Comparison of ENCODE assay signal across 11 cellular contexts in the genomic region with DNA sequence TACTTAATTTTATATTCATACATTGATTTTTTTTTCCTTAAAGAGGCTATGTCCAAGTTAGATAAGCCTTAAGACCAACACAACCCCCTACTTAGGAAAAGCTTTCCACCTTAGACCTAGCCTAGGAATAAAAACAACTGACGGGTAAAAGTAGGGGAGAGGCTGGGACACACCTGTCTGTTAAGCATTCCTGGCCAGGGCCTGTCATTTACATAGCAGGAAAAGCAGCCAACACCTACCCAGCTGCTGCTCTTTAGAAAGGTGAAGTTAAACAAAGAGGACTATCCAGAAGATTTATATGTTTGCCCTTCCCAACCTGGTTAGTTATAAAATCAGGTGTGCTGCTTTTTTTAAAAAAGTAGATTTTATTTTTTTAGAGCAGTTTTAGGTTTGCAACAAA. TPM values are rescaled to one million over a fixed set of nuclear protein-coding genes. Genes with fewer than 3 reads are reported as not detected.
DNase-seq lines count a peak whose midpoint lies in the region; ATAC-seq and TF ChIP-seq lines count a peak whose summit lies in the region.
"Had no signal": no experiment of that assay in that cellular context is flagged by ENCODE, and none has a peak within 500 bp of the region (broad histone marks: within the 10 kb centered on the region; RNA-seq: fewer than 3 reads in every experiment).

No MANE protein-coding gene starts in this region.

- H3K4me3 Mint-ChIP-seq in activated B cell treated with CpG ODN at 0.5 μM for 24 hours: peak overlapping the region; percentile 26
- H3K4me3 Mint-ChIP-seq: activated naive CD4-positive, alpha-beta T cell treated with anti-CD3 and anti-CD28 coated beads, Interleukin-2, amount 10 ng/mL, durations not matched to agents 7 days and 5 days had no signal

- H3K4me1 ChIP-seq in A673 (ENCODE audit: insufficient read depth, low read length, poor library complexity, severe bottlenecking): no peaks in the 10 kb centered on the region

- H3K4me1 Mint-ChIP-seq in activated B cell treated with CpG ODN at 0.5 μM for 24 hours: peaks cover 25% of the 10 kb centered on the region

- no peak overlapping the region for H3K27ac ChIP-seq in A673 (ENCODE audit: low read depth, low read length, poor library complexity, severe bottlenecking)

- no peaks in the 10 kb centered on the region for H3K27me3 ChIP-seq in A673 (replicated peaks; ENCODE audit: insufficient read depth, low read depth, low read length, poor library complexity)

- POLR2A ChIA-PET in activated B cell treated with CpG ODN at 0.5 μM for 24 hours (lab: Charles Lee) (no interaction called here), A673 (lab: Charles Lee; ENCODE audit: low non-redundant PET) (no interaction called here)

- intact Hi-C loops in activated B cell treated with CpG ODN at 0.5 μM for 24 hours (cut with micrococcal nuclease): loop anchor here (5.0 to 10.0 kb wide), 2 partner anchors 110 to 198 kb away; no protein-coding TSS in a partner anchor
- intact Hi-C loops in A673 (cut with micrococcal nuclease; ENCODE audit: unreplicated experiment): no loop called here

- H3K4me3 ChIP-seq in A673 (ENCODE audit: low read depth, low read length, poor library complexity, severe bottlenecking): no peak overlapping the region

- no peak for ATAC-seq in activated B cell treated with CpG ODN at 0.5 μM for 24 hours (ENCODE audit: low read depth)
- no peak for ATAC-seq in GM19463 (IDR thresholded peaks at IDR 0.05; ENCODE audit: unreplicated experiment)
- ATAC-seq in HG02588 (IDR thresholded peaks at IDR 0.05; ENCODE audit: unreplicated experiment): no peak

- TF ChIP-seq CTCF in activated B cell treated with CpG ODN at 0.5 μM for 24 hours (IDR thresholded peaks at IDR 0.05): no peak
- no peak for TF ChIP-seq CTCF in A673 (conservative IDR thresholded peaks at IDR 0.05; ENCODE audit: low read depth, low read length)

- peak overlapping the region; percentile 85 for H3K27ac Mint-ChIP-seq in activated B cell treated with CpG ODN at 0.5 μM for 24 hours
- H3K27ac Mint-ChIP-seq: activated naive CD4-positive, alpha-beta T cell treated with anti-CD3 and anti-CD28 coated beads, Interleukin-2, amount 10 ng/mL, durations not matched to agents 7 days and 5 days had no signal

- CTCF ChIA-PET in activated B cell treated with CpG ODN at 0.5 μM for 24 hours (lab: Charles Lee) (interaction anchor here (1.2 kb wide), 1 partner anchor 19 kb away, joined by 3 read pairs; no protein-coding TSS in a partner anchor), A673 (lab: Charles Lee) (no interaction called here)

- H3K36me3 ChIP-seq in A673 (ENCODE audit: insufficient read depth, low read length, poor library complexity, severe bottlenecking): no peaks in the 10 kb centered on the region

- no peaks in the 10 kb centered on the region for H3K36me3 Mint-ChIP-seq in activated B cell treated with CpG ODN at 0.5 μM for 24 hours (ENCODE audit: low read depth)
- H3K36me3 Mint-ChIP-seq: activated naive CD4-positive, alpha-beta T cell treated with anti-CD3 and anti-CD28 coated beads, Interleukin-2, amount 10 ng/mL, durations not matched to agents 7 days and 5 days had no signal

- BruUV-seq in A673 (replicated peaks; lab: Mats Ljungman, UMichigan): no TSS peak

- no peaks in the 10 kb centered on the region for H3K9me3 Mint-ChIP-seq in activated B cell treated with CpG ODN at 0.5 μM for 24 hours
- H3K9me3 Mint-ChIP-seq: activated naive CD4-positive, alpha-beta T cell treated with anti-CD3 and anti-CD28 coated beads, Interleukin-2, amount 10 ng/mL, durations not matched to agents 7 days and 5 days had no signal

- H3K27me3 Mint-ChIP-seq in activated B cell treated with CpG ODN at 0.5 μM for 24 hours: no peaks in the 10 kb centered on the region
- H3K27me3 Mint-ChIP-seq: activated naive CD4-positive, alpha-beta T cell treated with anti-CD3 and anti-CD28 coated beads, Interleukin-2, amount 10 ng/mL, durations not matched to agents 7 days and 5 days had no signal

- peak; percentile 83 for DNase-seq in DMS53 treated with DMSO at 0.1 percent for 48 hours (lab: John Stamatoyannopoulos, UW; ENCODE audit: unreplicated experiment)
- peak; percentile 75 for DNase-seq in NCI-H2107 treated with DMSO at 0.1 percent for 48 hours (lab: John Stamatoyannopoulos, UW; ENCODE audit: unreplicated experiment)
- no peak for DNase-seq in activated B cell treated with CpG ODN at 0.5 μM for 24 hours
- DNase-seq in mucosa of gallbladder (ENCODE audit: low spot score): peak; percentile 80
- no peak for DNase-seq in A673 (ENCODE audit: low spot score)
- DNase-seq in GDM1 (lab: John Stamatoyannopoulos, UW): no peak
- DNase-seq: activated CD4-positive, alpha-beta T cell treated with anti-CD3 and anti-CD28 coated beads, Interleukin-2, amount 50 U/mL, for 4 hours; activated naive CD4-positive, alpha-beta T cell treated with anti-CD3 and anti-CD28 coated beads, Interleukin-2, amount 10 ng/mL, durations not matched to agents 7 days and 5 days; cortex of kidney had no signal

- H3K9me3 ChIP-seq in A673 (ENCODE audit: low read depth, low read length, poor library complexity, severe bottlenecking): no peaks in the 10 kb centered on the region

RNA-seq across cellular contexts. Expression of a gene that starts 29.1 kb away (rescaled TPM):
- total RNA-seq in activated B cell treated with CpG ODN at 0.5 μM for 24 hours: 0.18 TPM in 1 of 2 replicates, not detected in the other
- 4.1 TPM for total RNA-seq in mucosa of gallbladder
- total RNA-seq in A673 (2021): 1.2 and 1.6 TPM in 2 replicates

Comparison
In these comparisons a context has a peak if more than half of its experiments do, and no peak if none do; other contexts are left out.
1. DNase-seq: peak in DMS53 treated with DMSO at 0.1 percent for 48 hours (single experiment), NCI-H2107 treated with DMSO at 0.1 percent for 48 hours (single experiment) and mucosa of gallbladder (single experiment); none in activated B cell treated with CpG ODN at 0.5 μM for 24 hours (single experiment), A673 (single experiment) and GDM1 (single experiment).